Comparison of ENCODE assay signal across 20 cellular contexts in the genomic region with DNA sequence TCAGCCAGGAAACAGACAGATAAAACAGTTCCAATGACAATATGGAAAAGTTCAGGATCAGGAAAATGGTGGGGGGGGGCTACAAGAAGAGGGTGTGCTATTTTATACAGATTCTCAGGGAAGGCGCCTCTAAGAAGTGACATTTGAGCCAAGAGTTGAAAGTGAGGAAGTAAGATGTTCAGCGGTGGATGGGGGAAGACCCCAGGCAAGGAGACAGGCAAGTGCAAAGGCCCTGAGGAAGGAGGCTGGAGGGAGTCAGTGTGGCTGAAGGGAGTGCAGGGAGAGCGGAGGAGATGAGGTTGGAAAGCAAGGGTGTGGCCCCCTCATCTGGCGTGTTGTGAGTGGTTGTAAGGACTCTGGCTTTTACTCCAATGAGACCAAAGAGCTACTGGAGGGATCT. TPM values are rescaled to one million over a fixed set of nuclear protein-coding genes. Genes with fewer than 3 reads are reported as not detected.
DNase-seq lines count a peak whose midpoint lies in the region; ATAC-seq and TF ChIP-seq lines count a peak whose summit lies in the region.
"Had no signal": no experiment of that assay in that cellular context is flagged by ENCODE, and none has a peak within 500 bp of the region (broad histone marks: within the 10 kb centered on the region; RNA-seq: fewer than 3 reads in every experiment).

No MANE protein-coding gene starts in this region.

- CTCF ChIA-PET in HEK293 (lab: Yijun Ruan, JAX), result interaction anchor here (1.4 kb wide), 1 partner anchor 65 kb away, joined by 6 read pairs; no protein-coding TSS in a partner anchor
- CTCF ChIA-PET in mammary epithelial cell (lab: Charles Lee; ENCODE audit: low non-redundant PET), result no interaction called here

- no peak for ATAC-seq in psoas muscle
- ATAC-seq: A549; CD8-positive, alpha-beta T cell had no signal

- POLR2A ChIA-PET in HEK293 (lab: Yijun Ruan, JAX), result no interaction called here

- 83 to 91% methylated on average over 4 of the region's 4 CpGs for WGBS in sigmoid colon, 2 donors
- WGBS in mammary epithelial cell (ENCODE audit: low coverage, missing lambda C conversion rate), result 83% methylated on average over 4 of the region's 4 CpGs
- WGBS in psoas muscle, 3 donors, result 85 to 90% (median 88%) methylated on average over 4 of the region's 4 CpGs

- H3K36me3 Mint-ChIP-seq in CD14-positive monocyte, result no peaks in the 10 kb centered on the region
- peaks cover 11% of the 10 kb centered on the region for H3K36me3 Mint-ChIP-seq in endothelial cell (ENCODE audit: low read depth, unreplicated experiment)
- H3K36me3 Mint-ChIP-seq: CD8-positive, alpha-beta T cell had no signal

- dilution Hi-C loops in mammary epithelial cell (cut with HindIII; ENCODE audit: low sequenced_read_pairs), result no loop called here

- no peak overlapping the region for H2AFZ ChIP-seq in mammary epithelial cell (ENCODE audit: low read depth, low read length)

- intact Hi-C loops in CD14-positive monocyte (cut with micrococcal nuclease) (no loop called here), sigmoid colon (cut with DNase I) (no loop called here), mammary epithelial cell (cut with micrococcal nuclease) (no loop called here), psoas muscle (cut with DNase I) (no loop called here)

- in situ Hi-C loops in mammary epithelial cell (cut with MboI; ENCODE audit: low sequenced_read_pairs in 2 of 2), result loop anchor here (25.0 kb wide), 2 partner anchors 214 to 514 kb away; partner anchors contain the start of gene FOXE3 (in 1 of the 2)

- H3K9ac ChIP-seq in mammary epithelial cell (ENCODE audit: insufficient read depth, low read length), result no peak overlapping the region
- H3K9ac ChIP-seq: BLaER1 treated with 17β-estradiol and CSF1 and Interleukin-3, amounts not matched to agents 10 nM and 100 nM had no signal

- no peaks in the 10 kb centered on the region for H3K79me2 ChIP-seq in mammary epithelial cell (ENCODE audit: insufficient read depth, low read length)

- H3K9me3 ChIP-seq in HEK293 (ENCODE audit: control insufficient read depth, insufficient read depth, low read depth, low read length) (no peaks in the 10 kb centered on the region), sigmoid colon (peaks cover 0 to 4% (median 0%) of the 10 kb centered on the region in 4 donors), mammary epithelial cell (replicated peaks; ENCODE audit: insufficient read depth, low read length) (no peaks in the 10 kb centered on the region), psoas muscle (peaks cover 5% of the 10 kb centered on the region)
- H3K9me3 ChIP-seq: BE2C had no signal

- DNase-seq in CD14-positive monocyte (ENCODE audit: low spot score) (peak; percentile 2), endothelial cell (ENCODE audit: low spot score) (no peak), sigmoid colon (peak; percentile 33), mammary epithelial cell (no peak), NCI-H2227 treated with DMSO at 0.1 percent for 48 hours (lab: John Stamatoyannopoulos, UW) (no peak), psoas muscle (no peak)
- DNase-seq: 8988T; ACHN; AML-193; BE2C; Caco-2; CD8-positive, alpha-beta T cell; DMS153; DND-41; GOT3; H7; HCEC 1CT had no signal

- H3K4me1 Mint-ChIP-seq in CD14-positive monocyte, result no peaks in the 10 kb centered on the region
- peaks cover 11% of the 10 kb centered on the region for H3K4me1 Mint-ChIP-seq in endothelial cell (ENCODE audit: unreplicated experiment)

- TF ChIP-seq POLR2A in sigmoid colon (IDR thresholded peaks at IDR 0.05), result no peak

- TF ChIP-seq EP300 in sigmoid colon (IDR thresholded peaks at IDR 0.05), result no peak

- H3K36me3 ChIP-seq in HEK293 (ENCODE audit: control insufficient read depth in 2 of 2, insufficient read depth in 1 of 2, low read length in 2 of 2) (no peaks in the 10 kb centered on the region), sigmoid colon (no peaks in the 10 kb centered on the region), mammary epithelial cell (ENCODE audit: insufficient read depth, low read length) (no peaks in the 10 kb centered on the region), psoas muscle (ENCODE audit: insufficient read depth in 1 of 2, low read depth in 1 of 2) (no peaks in the 10 kb centered on the region)
- H3K36me3 ChIP-seq: BE2C; BLaER1 treated with 17β-estradiol and CSF1 and Interleukin-3, amounts not matched to agents 10 nM and 100 nM had no signal

- H3K27ac ChIP-seq in HEK293 (ENCODE audit: extremely low read depth, low read depth, low read length) (no peak overlapping the region), sigmoid colon (no peak overlapping the region), mammary epithelial cell (ENCODE audit: insufficient read depth, low read depth, low read length) (no peak overlapping the region), psoas muscle (no peak overlapping the region)
- H3K27ac ChIP-seq: A549; BLaER1 treated with 17β-estradiol and CSF1 and Interleukin-3, amounts not matched to agents 10 nM and 100 nM had no signal

- BruUV-seq in mammary epithelial cell (replicated peaks; lab: Mats Ljungman, UMichigan), result no TSS peak

- H3K27ac Mint-ChIP-seq in CD14-positive monocyte, result peak overlapping the region in 1 of 7 donors; percentile 13
- H3K27ac Mint-ChIP-seq in endothelial cell (ENCODE audit: unreplicated experiment), result no peak overlapping the region
- H3K27ac Mint-ChIP-seq: CD8-positive, alpha-beta T cell had no signal

- H3K4me1 ChIP-seq in HEK293 (ENCODE audit: control insufficient read depth, insufficient read depth, low read length) (no peaks in the 10 kb centered on the region), sigmoid colon (no peaks in the 10 kb centered on the region), mammary epithelial cell (ENCODE audit: insufficient read depth, low read length) (no peaks in the 10 kb centered on the region), psoas muscle (peaks cover 5% of the 10 kb centered on the region)
- H3K4me1 ChIP-seq: BE2C had no signal

- H3K4me3 Mint-ChIP-seq in CD14-positive monocyte, result no peak overlapping the region
- H3K4me3 Mint-ChIP-seq in endothelial cell (ENCODE audit: unreplicated experiment), result peak overlapping the region; percentile 5
- H3K4me3 Mint-ChIP-seq: CD8-positive, alpha-beta T cell had no signal

- H3K9me3 Mint-ChIP-seq in CD14-positive monocyte (peaks cover 0 to 3% (median 0%) of the 10 kb centered on the region in 7 donors), endothelial cell (ENCODE audit: unreplicated experiment) (no peaks in the 10 kb centered on the region)

- no peak for TF ChIP-seq CTCF in CD14-positive monocyte (IDR thresholded peaks at IDR 0.05)
- TF ChIP-seq CTCF in HEK293 (tag by site-specific recombination; IDR thresholded peaks at IDR 0.05), result no peak
- TF ChIP-seq CTCF in endothelial cell (IDR thresholded peaks at IDR 0.05; ENCODE audit: unreplicated experiment), result no peak
- TF ChIP-seq CTCF in sigmoid colon (IDR thresholded peaks at IDR 0.05), result no peak
- no peak for TF ChIP-seq CTCF in mammary epithelial cell (conservative IDR thresholded peaks at IDR 0.05 in 1 of 2, IDR thresholded peaks at IDR 0.05 in 1 of 2; ENCODE audit: extremely low read depth in 1 of 2, insufficient read depth in 1 of 2, low read depth in 1 of 2, low read length in 2 of 2)
- TF ChIP-seq CTCF in psoas muscle (IDR thresholded peaks at IDR 0.05), result no peak

- H3K27me3 Mint-ChIP-seq in CD14-positive monocyte (ENCODE audit: low read depth in 3 of 3) (peaks cover 4 to 6% (median 6%) of the 10 kb centered on the region in 3 donors), endothelial cell (ENCODE audit: unreplicated experiment) (peaks cover 10% of the 10 kb centered on the region)

- no peak overlapping the region for H3K4me2 ChIP-seq in mammary epithelial cell (ENCODE audit: insufficient read depth, low read depth, low read length)
- H3K4me2 ChIP-seq: A549; BLaER1 treated with 17β-estradiol and CSF1 and Interleukin-3, amounts not matched to agents 10 nM and 100 nM had no signal

- H3K27me3 ChIP-seq in sigmoid colon, result peaks cover 0 to 22% (median 0%) of the 10 kb centered on the region in 3 donors
- H3K27me3 ChIP-seq in mammary epithelial cell (ENCODE audit: insufficient read depth, low read length), result no peaks in the 10 kb centered on the region
- peaks cover 0 to 15% (median 0%) of the 10 kb centered on the region in 3 donors for H3K27me3 ChIP-seq in psoas muscle (ENCODE audit: insufficient read depth in 3 of 3, low read length in 2 of 3)
- H3K27me3 ChIP-seq: BE2C; BLaER1 treated with 17β-estradiol and CSF1 and Interleukin-3, amounts not matched to agents 10 nM and 100 nM had no signal

- no peak overlapping the region for H3K4me3 ChIP-seq in HEK293 (ENCODE audit: low read depth, low read length)
- H3K4me3 ChIP-seq in sigmoid colon, result no peak overlapping the region
- H3K4me3 ChIP-seq in mammary epithelial cell (replicated peaks in 1 of 3; ENCODE audit: insufficient read depth in 1 of 3, low read depth in 2 of 3, low read length in 3 of 3), result no peak overlapping the region
- H3K4me3 ChIP-seq in psoas muscle, result no peak overlapping the region
- H3K4me3 ChIP-seq: A549; BLaER1 treated with 17β-estradiol and CSF1 and Interleukin-3, amounts not matched to agents 10 nM and 100 nM had no signal

- H4K20me1 ChIP-seq in mammary epithelial cell (ENCODE audit: insufficient read depth, low read length), result no peaks in the 10 kb centered on the region
- H4K20me1 ChIP-seq: BLaER1 treated with 17β-estradiol and CSF1 and Interleukin-3, amounts not matched to agents 10 nM and 100 nM had no signal

RNA-seq across cellular contexts. Expression of gene PDZK1IP1, which starts 8.4 kb away (rescaled TPM):
- polyA plus RNA-seq in CD14-positive monocyte (1 to 10 TPM in 1 of 2 donors, not detected in 1; 1.4 TPM), sigmoid colon (100 to 1,000 TPM in 1 of 3 donors, 10 to 100 TPM in 2; 31.9 to 291 (median 35.4) TPM), mammary epithelial cell (0.36 TPM), psoas muscle (1 to 10 TPM in 1 of 3 donors, under 1 TPM in 2; 0.11 to 1.4 (median 0.26) TPM)
- total RNA-seq in endothelial cell (ENCODE audit: unreplicated experiment) (not detected), sigmoid colon (not detected), mammary epithelial cell (1 to 10 TPM in 1 of 2 donors, not detected in 1; 1.8 TPM), psoas muscle (under 1 TPM in 3 of 4 donors, not detected in 1; 0.25 to 0.81 (median 0.52) TPM)
- not detected for polyA minus RNA-seq in mammary epithelial cell
- total RNA-seq: CD8-positive, alpha-beta T cell; H7 had no signal

RNA-seq across cellular contexts. Expression of gene TAL1, which starts 33.8 kb away (rescaled TPM):
- polyA plus RNA-seq in CD14-positive monocyte (under 1 TPM in 1 of 2 donors, not detected in 1; 0.50 TPM), sigmoid colon (1 to 10 TPM in 2 of 3 donors, not detected in 1; 1.2 to 1.4 TPM), mammary epithelial cell (not detected), psoas muscle (1 to 10 TPM in 1 of 3 donors, under 1 TPM in 2; 0.73 to 1.7 (median 0.92) TPM)
- total RNA-seq in endothelial cell (ENCODE audit: unreplicated experiment) (199 TPM), sigmoid colon (1 to 10 TPM; 2.3 to 3.9 (median 3.2) TPM), mammary epithelial cell (not detected), psoas muscle (1 to 10 TPM; 1.5 to 2.1 (median 1.7) TPM)
- polyA minus RNA-seq in mammary epithelial cell, result not detected
- total RNA-seq: CD8-positive, alpha-beta T cell had no signal
- polyA plus RNA-seq: A549 had no signal

Comparison
In these comparisons a context has a peak if more than half of its experiments do, and no peak if none do; other contexts are left out.
1. DNase-seq: peak in CD14-positive monocyte (single experiment) and sigmoid colon (single experiment); none in endothelial cell (single experiment), mammary epithelial cell (single experiment), NCI-H2227 treated with DMSO at 0.1 percent for 48 hours (single experiment) and psoas muscle (0 of 2).
2. RNA of gene TAL1, which starts 33.8 kb away (total RNA-seq): 199 TPM in endothelial cell (single experiment); 2.3 to 3.9 TPM in sigmoid colon, 1.5 to 2.1 TPM in psoas muscle and not detected in mammary epithelial cell; every median in the first group is over 10 times any median in the second.